In genomic region chr13:48506092-48506701, GRCh38 we compare ENCODE assay signal across 7 cellular contexts. TPM values are rescaled to one million over a fixed set of nuclear protein-coding genes. Genes with fewer than 3 reads are reported as not detected.
A peak's percentile ranks its signal among the peaks of the same experiment; 100 is the strongest.
DNase-seq lines count a peak whose midpoint lies in the region; ATAC-seq and TF ChIP-seq lines count a peak whose summit lies in the region.

No MANE protein-coding gene starts in this region.

- no peak overlapping the region for H3K4me3 ChIP-seq in body of pancreas
- no peak overlapping the region for H3K4me3 ChIP-seq in rectal smooth muscle tissue (ENCODE audit: low read length)

- H3K27me3 ChIP-seq in body of pancreas = no peaks in the 10 kb centered on the region
- no peaks in the 10 kb centered on the region for H3K27me3 ChIP-seq in rectal smooth muscle tissue (ENCODE audit: control insufficient read depth, insufficient read depth, low read length)

- DNase-seq in body of pancreas (peak in 1 of 4 donors; percentile 7), dermis blood vessel endothelial cell (no peak), NOMO-1 treated with dmso at 0.1 percent for 144 hours (lab: John Stamatoyannopoulos, UW; ENCODE audit: unreplicated experiment) (no peak)

- 78 to 84% methylated on average over 14 of the region's 14 CpGs for WGBS in body of pancreas, 2 donors

- intact Hi-C loops in body of pancreas (cut with DNase I) = no loop called here

- ATAC-seq in GM19455 (IDR thresholded peaks at IDR 0.05; ENCODE audit: unreplicated experiment) (peak; percentile 25), HG03108 (IDR thresholded peaks at IDR 0.05; ENCODE audit: unreplicated experiment) (peak; percentile 7), body of pancreas (peak; percentile 15)
- no peak for ATAC-seq in activated CD4-positive, CD25-positive, alpha-beta regulatory T cell treated with anti-CD3 and anti-CD28 coated beads, Interleukin-2, amount 50 U/mL, for 24 hours

- no peak for TF ChIP-seq CTCF in body of pancreas (IDR thresholded peaks at IDR 0.05)

- H3K36me3 ChIP-seq in body of pancreas (replicated peaks in 1 of 2; ENCODE audit: insufficient read depth in 1 of 2, low read depth in 2 of 2) (no peaks in the 10 kb centered on the region), rectal smooth muscle tissue (ENCODE audit: control insufficient read depth, insufficient read depth, low read length) (no peaks in the 10 kb centered on the region)

- H3K4me1 ChIP-seq in body of pancreas (no peaks in the 10 kb centered on the region), rectal smooth muscle tissue (ENCODE audit: control insufficient read depth, insufficient read depth, low read length) (no peaks in the 10 kb centered on the region)

- H3K9me3 ChIP-seq in body of pancreas = no peaks in the 10 kb centered on the region

- no peak overlapping the region for H3K9ac ChIP-seq in rectal smooth muscle tissue (ENCODE audit: low read length)

- TF ChIP-seq POLR2A in body of pancreas (IDR thresholded peaks at IDR 0.05) = no peak

- H3K27ac ChIP-seq in body of pancreas (peak overlapping the region in 2 of 4 donors; percentile 46 to 66), rectal smooth muscle tissue (ENCODE audit: low read depth, low read length) (peak overlapping the region; percentile 25)

RNA-seq across cellular contexts. Expression of gene RCBTB2, which starts 26.7 kb away (rescaled TPM):
- total RNA-seq in body of pancreas (1 to 10 TPM; 1.6 to 6.0 TPM), dermis blood vessel endothelial cell (19.3 and 24.8 TPM in 2 replicates)

Comparison
In these comparisons a context has a peak if more than half of its experiments do, and no peak if none do; other contexts are left out.
1. ATAC-seq: peak in GM19455 (single experiment), HG03108 (single experiment) and body of pancreas (single experiment); none in activated CD4-positive, CD25-positive, alpha-beta regulatory T cell treated with anti-CD3 and anti-CD28 coated beads, Interleukin-2, amount 50 U/mL, for 24 hours (0 of 2).